Comparison of ENCODE assay signal across 18 cellular contexts in the genomic region with DNA sequence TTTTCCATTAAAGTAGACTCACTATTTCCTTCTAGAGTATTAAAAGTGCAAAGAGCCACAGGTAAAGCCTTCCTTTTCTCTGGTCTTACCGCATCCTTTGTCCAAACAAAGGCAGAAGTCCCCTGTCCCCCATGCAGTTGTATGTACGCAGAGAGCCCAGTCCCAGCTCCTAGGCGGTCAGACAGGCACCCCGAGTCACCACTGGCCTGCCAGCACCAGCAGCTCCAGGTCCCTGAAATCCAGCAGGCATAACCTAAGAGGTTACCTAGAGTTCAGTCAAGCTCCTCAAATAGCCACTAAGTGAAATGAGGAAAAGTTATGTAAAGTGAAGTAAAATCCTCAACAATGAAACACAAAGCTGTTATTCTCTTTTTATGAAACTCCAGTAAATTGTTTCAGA.
DNase-seq lines count a peak whose midpoint lies in the region; ATAC-seq and TF ChIP-seq lines count a peak whose summit lies in the region.
"Had no signal": no experiment of that assay in that cellular context is flagged by ENCODE, and none has a peak within 500 bp of the region (broad histone marks: within the 10 kb centered on the region; RNA-seq: fewer than 3 reads in every experiment).

No MANE protein-coding gene starts in this region.

- ATAC-seq in GM21528 (IDR thresholded peaks at IDR 0.05; ENCODE audit: low FRiP score, unreplicated experiment) = no peak
- ATAC-seq: GM12878, Panc1 had no signal

- no peaks in the 10 kb centered on the region for H3K36me3 Mint-ChIP-seq in progenitor cell of endocrine pancreas (ENCODE audit: insufficient read depth)

- H3K27ac Mint-ChIP-seq in progenitor cell of endocrine pancreas = peak overlapping the region; percentile 8

- H3K4me1 Mint-ChIP-seq in progenitor cell of endocrine pancreas (ENCODE audit: low read depth) = no peaks in the 10 kb centered on the region

- DNase-seq in AG09309 (ENCODE audit: low read depth) = no peak
- peak; percentile 58 for DNase-seq in GM03348 (ENCODE audit: low spot score)
- peak; percentile 47 for DNase-seq in fibroblast of gingiva (ENCODE audit: low read depth)
- DNase-seq in progenitor cell of endocrine pancreas (ENCODE audit: low spot score, unreplicated experiment) = no peak
- no peak for DNase-seq in nucleus accumbens (lab: John Stamatoyannopoulos, UW)
- DNase-seq in activated effector memory CD4-positive, alpha-beta T cell treated with anti-CD3 and anti-CD28 coated beads, Interleukin-2, amount 50 U/mL, for 16 hours = no peak
- DNase-seq in Kasumi-1 (lab: John Stamatoyannopoulos, UW) = no peak
- DNase-seq: NCI-H1436 treated with DMSO at 0.1 percent for 48 hours, NCI-H2081 treated with DMSO at 0.1 percent for 48 hours, NCI-H2227 treated with DMSO at 0.1 percent for 48 hours, NCI-H69, Right ventricle myocardium superior, SK-N-SH had no signal

- no peaks in the 10 kb centered on the region for H3K9me3 Mint-ChIP-seq in progenitor cell of endocrine pancreas (ENCODE audit: low read depth)

- TF ChIP-seq CTCF in AG09309 (IDR thresholded peaks at IDR 0.05; ENCODE audit: control insufficient read depth, insufficient read depth, low read depth, low read length, missing control alignments) = peak; percentile 0
- no peak for TF ChIP-seq CTCF in progenitor cell of endocrine pancreas (IDR thresholded peaks at IDR 0.05; ENCODE audit: unreplicated experiment)

- H3K4me3 Mint-ChIP-seq in progenitor cell of endocrine pancreas (ENCODE audit: low read depth) = no peak overlapping the region

- H3K27me3 Mint-ChIP-seq in progenitor cell of endocrine pancreas = peaks cover 20% of the 10 kb centered on the region

- peak overlapping the region; percentile 33 for H3K4me3 ChIP-seq in AG09309 (ENCODE audit: control insufficient read depth, low read depth, low read length)
- H3K4me3 ChIP-seq: BLaER1, GM12878, HAP-1 had no signal

Comparison
In these comparisons a context has a peak if more than half of its experiments do, and no peak if none do; other contexts are left out.
1. DNase-seq: peak in GM03348 (single experiment) and fibroblast of gingiva (single experiment); none in AG09309 (single experiment), progenitor cell of endocrine pancreas (single experiment), nucleus accumbens (0 of 56), activated effector memory CD4-positive, alpha-beta T cell treated with anti-CD3 and anti-CD28 coated beads, Interleukin-2, amount 50 U/mL, for 16 hours (single experiment) and Kasumi-1 (0 of 2).